Comparison of ENCODE assay signal across 1 cellular context in the genomic region with DNA sequence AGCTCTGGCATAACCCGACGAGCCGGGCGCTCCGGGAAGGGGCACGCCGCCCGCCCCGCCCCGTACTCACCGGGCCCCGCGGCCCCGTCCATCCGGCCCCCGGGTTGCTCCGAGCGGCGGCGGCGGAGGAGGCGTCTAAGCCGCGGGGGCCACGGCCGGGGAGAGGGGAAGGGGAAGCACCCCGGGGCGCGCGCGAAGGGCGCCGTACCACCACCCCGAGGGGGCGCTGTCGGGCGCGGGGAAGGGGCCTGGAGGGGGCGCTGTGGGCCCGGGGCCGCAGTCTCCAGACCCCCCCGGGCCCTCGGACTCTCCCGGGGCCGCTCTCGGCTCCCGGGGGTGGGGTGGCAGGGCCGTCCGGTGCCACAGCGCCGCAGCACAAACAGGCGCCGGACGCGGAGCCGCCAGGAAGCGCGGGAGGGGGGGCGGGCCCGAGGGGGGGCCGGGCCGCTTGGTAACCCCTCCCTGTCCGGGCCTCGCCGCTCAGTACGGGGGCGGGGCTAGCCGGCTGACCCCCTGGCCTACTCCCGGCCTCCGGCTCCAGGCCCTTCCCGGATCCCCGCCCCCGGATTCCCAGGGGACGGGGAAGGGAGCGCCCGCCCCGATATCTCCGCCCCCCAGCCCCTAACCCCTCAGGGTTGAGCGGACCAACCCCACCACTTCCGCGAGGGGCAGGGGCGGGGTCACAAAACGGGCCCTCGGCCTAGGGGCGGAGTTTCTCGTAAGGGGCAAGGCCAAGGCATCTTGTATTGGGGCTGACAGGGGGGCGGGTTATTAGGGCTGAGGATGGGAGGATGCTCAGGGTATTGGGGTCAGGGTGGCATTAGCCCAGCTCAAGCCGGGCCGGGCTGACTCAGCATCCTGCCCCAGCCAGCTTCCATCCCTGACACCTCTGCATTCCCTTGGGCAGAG.
TF ChIP-seq lines count a peak whose summit lies in the region.

A gene with protein sequence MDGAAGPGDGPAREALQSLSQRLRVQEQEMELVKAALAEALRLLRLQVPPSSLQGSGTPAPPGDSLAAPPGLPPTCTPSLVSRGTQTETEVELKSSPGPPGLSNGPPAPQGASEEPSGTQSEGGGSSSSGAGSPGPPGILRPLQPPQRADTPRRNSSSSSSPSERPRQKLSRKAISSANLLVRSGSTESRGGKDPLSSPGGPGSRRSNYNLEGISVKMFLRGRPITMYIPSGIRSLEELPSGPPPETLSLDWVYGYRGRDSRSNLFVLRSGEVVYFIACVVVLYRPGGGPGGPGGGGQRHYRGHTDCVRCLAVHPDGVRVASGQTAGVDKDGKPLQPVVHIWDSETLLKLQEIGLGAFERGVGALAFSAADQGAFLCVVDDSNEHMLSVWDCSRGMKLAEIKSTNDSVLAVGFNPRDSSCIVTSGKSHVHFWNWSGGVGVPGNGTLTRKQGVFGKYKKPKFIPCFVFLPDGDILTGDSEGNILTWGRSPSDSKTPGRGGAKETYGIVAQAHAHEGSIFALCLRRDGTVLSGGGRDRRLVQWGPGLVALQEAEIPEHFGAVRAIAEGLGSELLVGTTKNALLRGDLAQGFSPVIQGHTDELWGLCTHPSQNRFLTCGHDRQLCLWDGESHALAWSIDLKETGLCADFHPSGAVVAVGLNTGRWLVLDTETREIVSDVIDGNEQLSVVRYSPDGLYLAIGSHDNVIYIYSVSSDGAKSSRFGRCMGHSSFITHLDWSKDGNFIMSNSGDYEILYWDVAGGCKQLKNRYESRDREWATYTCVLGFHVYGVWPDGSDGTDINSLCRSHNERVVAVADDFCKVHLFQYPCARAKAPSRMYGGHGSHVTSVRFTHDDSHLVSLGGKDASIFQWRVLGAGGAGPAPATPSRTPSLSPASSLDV (minus strand): TSS at position 410 of the 909 bp plus-strand sequence. CDS start 318 bp downstream, at position 92.
A gene with protein sequence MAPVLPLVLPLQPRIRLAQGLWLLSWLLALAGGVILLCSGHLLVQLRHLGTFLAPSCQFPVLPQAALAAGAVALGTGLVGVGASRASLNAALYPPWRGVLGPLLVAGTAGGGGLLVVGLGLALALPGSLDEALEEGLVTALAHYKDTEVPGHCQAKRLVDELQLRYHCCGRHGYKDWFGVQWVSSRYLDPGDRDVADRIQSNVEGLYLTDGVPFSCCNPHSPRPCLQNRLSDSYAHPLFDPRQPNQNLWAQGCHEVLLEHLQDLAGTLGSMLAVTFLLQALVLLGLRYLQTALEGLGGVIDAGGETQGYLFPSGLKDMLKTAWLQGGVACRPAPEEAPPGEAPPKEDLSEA (plus strand): TSS at position 892 of the 909 bp plus-strand sequence. CDS start 25 bp downstream, outside the sequence.

TF ChIP-seq in IMR-90, 13 proteins besides CTCF, POLR2A, EP300 and RAD21:
- TF ChIP-seq MAZ (IDR thresholded peaks at IDR 0.05; ENCODE audit: borderline replicate concordance, low read depth, low read length) (peak; percentile 70; the same call in 1 of the 2 replicates), SMC3 (IDR thresholded peaks at IDR 0.05; ENCODE audit: low read depth, low read length) (peak; percentile 37; the same call in 1 of the 2 replicates), CHD1 (IDR thresholded peaks at IDR 0.05; ENCODE audit: low read depth, low read length) (no peak), FOS (IDR thresholded peaks at IDR 0.05; ENCODE audit: low read depth, low read length) (no peak), MAFK (IDR thresholded peaks at IDR 0.05; ENCODE audit: low read depth, low read length) (peak; percentile 33; the same call in 1 of the 2 replicates), NFE2L2 (IDR thresholded peaks at IDR 0.05; ENCODE audit: low read depth, low read length) (no peak)
- TF ChIP-seq, protein P1, sequence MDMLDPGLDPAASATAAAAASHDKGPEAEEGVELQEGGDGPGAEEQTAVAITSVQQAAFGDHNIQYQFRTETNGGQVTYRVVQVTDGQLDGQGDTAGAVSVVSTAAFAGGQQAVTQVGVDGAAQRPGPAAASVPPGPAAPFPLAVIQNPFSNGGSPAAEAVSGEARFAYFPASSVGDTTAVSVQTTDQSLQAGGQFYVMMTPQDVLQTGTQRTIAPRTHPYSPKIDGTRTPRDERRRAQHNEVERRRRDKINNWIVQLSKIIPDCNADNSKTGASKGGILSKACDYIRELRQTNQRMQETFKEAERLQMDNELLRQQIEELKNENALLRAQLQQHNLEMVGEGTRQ (IDR thresholded peaks at IDR 0.05; ENCODE audit: low read depth, low read length), result no peak
- TF ChIP-seq, protein P2, sequence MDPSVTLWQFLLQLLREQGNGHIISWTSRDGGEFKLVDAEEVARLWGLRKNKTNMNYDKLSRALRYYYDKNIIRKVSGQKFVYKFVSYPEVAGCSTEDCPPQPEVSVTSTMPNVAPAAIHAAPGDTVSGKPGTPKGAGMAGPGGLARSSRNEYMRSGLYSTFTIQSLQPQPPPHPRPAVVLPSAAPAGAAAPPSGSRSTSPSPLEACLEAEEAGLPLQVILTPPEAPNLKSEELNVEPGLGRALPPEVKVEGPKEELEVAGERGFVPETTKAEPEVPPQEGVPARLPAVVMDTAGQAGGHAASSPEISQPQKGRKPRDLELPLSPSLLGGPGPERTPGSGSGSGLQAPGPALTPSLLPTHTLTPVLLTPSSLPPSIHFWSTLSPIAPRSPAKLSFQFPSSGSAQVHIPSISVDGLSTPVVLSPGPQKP (IDR thresholded peaks at IDR 0.05; ENCODE audit: borderline replicate concordance, low read depth, low read length), result no peak
